ENCODE assay signal across 8 cellular contexts in genomic region chrX:12975999-12976558, GRCh38. TPM values are rescaled to one million over a fixed set of nuclear protein-coding genes. Genes with fewer than 3 reads are reported as not detected.
DNase-seq lines count a peak whose midpoint lies in the region; ATAC-seq, FAIRE-seq and TF ChIP-seq lines count a peak whose summit lies in the region.

No MANE protein-coding gene starts in this region.

- peaks cover 35 to 46% of the 10 kb centered on the region in 2 experiments for H3K4me1 Mint-ChIP-seq in H9
- peaks cover 65 to 79% of the 10 kb centered on the region in 2 donors for H3K4me1 Mint-ChIP-seq in immature natural killer cell

- no peaks in the 10 kb centered on the region for H4K20me1 ChIP-seq in H9 (ENCODE audit: control insufficient read depth, insufficient read depth, insufficient read length)

- WGBS in H9 (ENCODE audit: extremely low coverage, insufficient read length, low lambda C conversion rate), result no CpG with 5 or more reads among the region's 34 CpGs
- 0 to 12% (median 1%) methylated on average over 34 of the region's 34 CpGs for WGBS in spleen, 5 donors

- peaks cover 25 to 34% (median 28%) of the 10 kb centered on the region in 3 experiments for H3K36me3 Mint-ChIP-seq in H9 (ENCODE audit: insufficient read depth in 1 of 3, low read depth in 3 of 3)
- peaks cover 26 to 36% (median 31%) of the 10 kb centered on the region in 3 donors for H3K36me3 Mint-ChIP-seq in immature natural killer cell

- H3K18ac ChIP-seq in H9 (ENCODE audit: insufficient read length, low read depth, low read length), result peak overlapping the region; percentile 30

- H4K5ac ChIP-seq in H9 (ENCODE audit: insufficient read length, low read depth, low read length), result no peak overlapping the region

- H3K27me3 Mint-ChIP-seq in H9 (ENCODE audit: low read depth) (no peaks in the 10 kb centered on the region; the same call in 1 of the 2 replicates), immature natural killer cell (ENCODE audit: low read depth in 3 of 3) (peaks cover 34 to 50% (median 46%) of the 10 kb centered on the region in 3 donors)

- CTCF ChIA-PET in AG04450 (lab: Charles Lee), result interaction anchor here (0.6 to 0.7 kb wide), 3 partner anchors 19 to 463 kb away, joined by 3 to 4 read pairs (median 3); no protein-coding TSS in a partner anchor

- peaks cover 2% of the 10 kb centered on the region; the same call in 1 of the 2 replicates for H3K4me1 ChIP-seq in H9 (ENCODE audit: insufficient read depth, low read length)
- H3K4me1 ChIP-seq in breast epithelium, result no peaks in the 10 kb centered on the region
- H3K4me1 ChIP-seq in spleen, result peaks cover 11 to 59% (median 40%) of the 10 kb centered on the region in 6 donors

- DNase-seq in AG04450 (ENCODE audit: low read depth, low spot score), result no peak
- no peak for DNase-seq in H9
- DNase-seq in RCC 7860 (ENCODE audit: low spot score), result peak; percentile 6
- DNase-seq in breast epithelium (ENCODE audit: low spot score in 2 of 2), result no peak
- DNase-seq in immature natural killer cell, result peak in 2 of 3 donors; percentile 33 to 40
- peak; percentile 89 for DNase-seq in spleen
- DNase-seq in mucosa of gallbladder (ENCODE audit: low spot score), result no peak

- H3K9me3 ChIP-seq in AG04450 (ENCODE audit: control insufficient read depth, insufficient read depth, low read length) (no peaks in the 10 kb centered on the region; the same call in 1 of the 2 replicates), H9 (ENCODE audit: control insufficient read depth, low read depth, low read length) (no peaks in the 10 kb centered on the region), breast epithelium (peaks cover 0 to 5% of the 10 kb centered on the region in 2 donors), spleen (peaks cover 0 to 13% (median 0%) of the 10 kb centered on the region in 8 donors)

- H2BK120ac ChIP-seq in H9 (ENCODE audit: low read depth, low read length, poor library complexity, severe bottlenecking), result no peak overlapping the region

- no peak overlapping the region for H3T11ph ChIP-seq in H9 (ENCODE audit: low read length)

- no peak overlapping the region; the same call in 1 of the 2 replicates for H3K4ac ChIP-seq in H9 (ENCODE audit: low read depth, low read length)

- no peak overlapping the region for H2BK15ac ChIP-seq in H9 (ENCODE audit: low read depth, low read length)

- H3K9me3 Mint-ChIP-seq in H9 (peaks cover 72 to 77% of the 10 kb centered on the region in 2 experiments), immature natural killer cell (peaks cover 0 to 2% (median 0%) of the 10 kb centered on the region in 6 donors)

- H3K79me2 ChIP-seq in H9 (ENCODE audit: insufficient read depth, low read length), result peaks cover 11% of the 10 kb centered on the region; the same call in 1 of the 2 replicates

- H3K36me3 ChIP-seq in breast epithelium, result no peaks in the 10 kb centered on the region
- peaks cover 0 to 24% (median 0%) of the 10 kb centered on the region in 6 donors for H3K36me3 ChIP-seq in spleen

- H2BK12ac ChIP-seq in H9 (ENCODE audit: insufficient read length, low read depth, low read length), result no peak overlapping the region

- H3K27ac Mint-ChIP-seq in H9 (peak overlapping the region; percentile 91 to 99 (median 95)), immature natural killer cell (peak overlapping the region; percentile 92 to 98 (median 98))

- H4K8ac ChIP-seq in H9 (replicated peaks; ENCODE audit: insufficient read length, low read depth, low read length), result no peak overlapping the region

- H4K91ac ChIP-seq in H9 (ENCODE audit: insufficient read length, low read depth, low read length), result no peak overlapping the region

- H3K4me3 Mint-ChIP-seq in H9 (peak overlapping the region; percentile 87 to 97), immature natural killer cell (peak overlapping the region; percentile 94 to 99 (median 96))

- peak overlapping the region; percentile 100 for H3K9ac ChIP-seq in H9 (ENCODE audit: extremely low read depth, insufficient read length, low read length)

- intact Hi-C loops in breast epithelium (cut with DNase I; ENCODE audit: low total_unique reads) (loop anchor here (10.0 kb wide), 1 partner anchor 519 kb away; no protein-coding TSS in a partner anchor), spleen (cut with DNase I; ENCODE audit: low total_unique reads) (no loop called here)

- H3K23me2 ChIP-seq in H9 (ENCODE audit: insufficient read length, low read depth, low read length, poor library complexity, severe bottlenecking), result no peaks in the 10 kb centered on the region

- H3K27ac ChIP-seq in AG04450 (ENCODE audit: low read depth, low read length) (peak overlapping the region; percentile 97), H9 (ENCODE audit: insufficient read length, low read depth, low read length) (peak overlapping the region; percentile 75), breast epithelium (peak overlapping the region; percentile 92 to 96), spleen (peak overlapping the region; percentile 75 to 98 (median 97))

- no peak overlapping the region for H3K56ac ChIP-seq in H9 (ENCODE audit: insufficient read length, low read depth, low read length)

- H3K27me3 ChIP-seq in AG04450 (ENCODE audit: control insufficient read depth, insufficient read depth, low read length) (no peaks in the 10 kb centered on the region), H9 (ENCODE audit: insufficient read depth, low read length) (no peaks in the 10 kb centered on the region), breast epithelium (peaks cover 6 to 35% of the 10 kb centered on the region in 2 donors), spleen (replicated peaks in 1 of 7) (peaks cover 0 to 15% (median 0%) of the 10 kb centered on the region in 7 donors)

- FAIRE-seq in RCC 7860 (lab: Jason Lieb, UNC), result no peak

- H3K79me1 ChIP-seq in H9 (ENCODE audit: insufficient read depth, low read depth, low read length, poor library complexity, severe bottlenecking), result no peaks in the 10 kb centered on the region

- H3K14ac ChIP-seq in H9 (ENCODE audit: insufficient read depth, low read length), result peak overlapping the region; percentile 98

- ATAC-seq in GM19328 (IDR thresholded peaks at IDR 0.05; ENCODE audit: unreplicated experiment), result no peak

- H2BK5ac ChIP-seq in H9 (ENCODE audit: insufficient read length, low read length), result no peak overlapping the region

- no peak for TF ChIP-seq POLR2A in breast epithelium (IDR thresholded peaks at IDR 0.05)
- no peak for TF ChIP-seq POLR2A in spleen (IDR thresholded peaks at IDR 0.05)

- no peak overlapping the region for H3K23ac ChIP-seq in H9 (ENCODE audit: insufficient read length, low read depth, low read length)

- H2AK5ac ChIP-seq in H9 (ENCODE audit: insufficient read length, low read length), result no peak overlapping the region

- POLR2A ChIA-PET in AG04450 (lab: Yijun Ruan, JAX), result interaction anchor here (0.6 to 5.5 kb wide), 10 partner anchors 20 to 523 kb away, joined by 3 to 39 read pairs (median 7); no protein-coding TSS in a partner anchor

- peak overlapping the region; percentile 82 for H3K4me2 ChIP-seq in H9 (ENCODE audit: insufficient read depth, insufficient read length, low read length)

- H2BK20ac ChIP-seq in H9 (ENCODE audit: low read depth, low read length, poor library complexity, severe bottlenecking), result no peak overlapping the region

- TF ChIP-seq CTCF in AG04450 (IDR thresholded peaks at IDR 0.05; ENCODE audit: low read depth, low read length), result no peak
- TF ChIP-seq CTCF in H9 (conservative IDR thresholded peaks at IDR 0.05), result no peak
- no peak for TF ChIP-seq CTCF in breast epithelium (IDR thresholded peaks at IDR 0.05)
- TF ChIP-seq CTCF in spleen (IDR thresholded peaks at IDR 0.05 in 8 of 11, conservative IDR thresholded peaks at IDR 0.05 in 3 of 11), result no peak

- no peak overlapping the region for H2AFZ ChIP-seq in H9 (ENCODE audit: low read length)

- peak overlapping the region; percentile 81 for H3K4me3 ChIP-seq in AG04450 (ENCODE audit: low read depth, low read length)
- H3K4me3 ChIP-seq in breast epithelium, result peak overlapping the region; percentile 67 to 78 (median 72)
- peak overlapping the region; percentile 64 to 89 (median 74) for H3K4me3 ChIP-seq in spleen

RNA-seq across cellular contexts. Expression of gene TMSB4X, which starts 1.2 kb away (rescaled TPM):
- 6,551 and 6,856 TPM in 2 replicates for polyA plus RNA-seq in AG04450 (2011; rRNA removed)
- 2,637 and 2,670 TPM in 2 replicates for polyA minus RNA-seq in AG04450 (2011; rRNA and poly(A)+ RNA removed)
- 2,733 and 2,818 TPM in 2 replicates for total RNA-seq in H9 (2021)
- total RNA-seq in breast epithelium, result 1,000 to 10,000 TPM; 1,496 to 5,389 (median 3,453) TPM
- polyA plus RNA-seq in immature natural killer cell, result over 10,000 TPM; 26,219 to 39,735 (median 28,691) TPM
- over 10,000 TPM in 3 of 7 donors, 1,000 to 10,000 TPM in 4; 6,343 to 12,135 (median 6,919) TPM for total RNA-seq in spleen
- over 10,000 TPM; 14,844 to 19,174 (median 17,521) TPM for polyA plus RNA-seq in spleen
- total RNA-seq in mucosa of gallbladder, result 4,832 TPM

Comparison
In these comparisons a context has a peak if more than half of its experiments do, and no peak if none do; other contexts are left out.
1. DNase-seq: peak in RCC 7860 (single experiment), immature natural killer cell (2 of 3) and spleen (single experiment); none in AG04450 (single experiment), H9 (single experiment), breast epithelium (0 of 2) and mucosa of gallbladder (single experiment).
2. Peak in every context shown above with its lines, with median percentiles within 50 percentile points of each other: H3K27ac ChIP-seq and H3K4me3 ChIP-seq.